Comparison of ENCODE assay signal across 35 cellular contexts in genomic region chr16:26433807-26434206, GRCh38.
"Had no signal": no experiment of that assay in that cellular context is flagged by ENCODE, and none has a peak within 500 bp of the region (broad histone marks: within the 10 kb centered on the region; RNA-seq: fewer than 3 reads in every experiment).

No MANE protein-coding gene starts in this region.

- DNase-seq: Karpas-422, Kasumi-1, MG63, MM.1S, MV-4-11, NCI-H1048, NCI-H1092, NCI-H1092 treated with DMSO at 0.1 percent for 48 hours, NCI-H1105, NCI-H1105 treated with DMSO at 0.1 percent for 48 hours, NCI-H1417, NCI-H1417 treated with DMSO at 0.1 percent for 48 hours, NCI-H1436, NCI-H1436 treated with DMSO at 0.1 percent for 48 hours, NCI-H146, NCI-H1694, NCI-H1694 treated with DMSO at 0.1 percent for 48 hours, NCI-H187, NCI-H187 treated with DMSO at 0.1 percent for 48 hours, NCI-H1930, NCI-H2029, NCI-H2029 treated with DMSO at 0.1 percent for 48 hours, NCI-H2081, NCI-H2081 treated with DMSO at 0.1 percent for 48 hours, NCI-H2107, NCI-H2171, NCI-H2171 treated with DMSO at 0.1 percent for 48 hours, NCI-H2227 treated with DMSO at 0.1 percent for 48 hours, NCI-H226, NCI-H345, NCI-H446, NCI-H446 treated with DMSO at 0.1 percent for 48 hours, NCI-H510A, NCI-H510A treated with DMSO at 0.1 percent for 48 hours, NCI-H524 had no signal

- H3K9me3 ChIP-seq: MG63 had no signal

- H3K36me3 ChIP-seq: MG63 had no signal

- H3K4me3 ChIP-seq: MG63 had no signal
